Comparison of ENCODE assay signal across 21 cellular contexts in genomic region chr4:26854701-26855100, GRCh38.
"Had no signal": no experiment of that assay in that cellular context is flagged by ENCODE, and none has a peak within 500 bp of the region (broad histone marks: within the 10 kb centered on the region; RNA-seq: fewer than 3 reads in every experiment).

No MANE protein-coding gene starts in this region.

- H3K9me3 ChIP-seq: gastrocnemius medialis, heart left ventricle, right atrium auricular region had no signal

- H3K27me3 ChIP-seq: cardiac muscle cell, gastrocnemius medialis, heart left ventricle, right atrium auricular region had no signal

- H3K36me3 ChIP-seq: cardiac muscle cell, gastrocnemius medialis, heart left ventricle, right atrium auricular region had no signal

- DNase-seq: activated CD4-positive, alpha-beta T cell treated with anti-CD3 and anti-CD28 coated beads, Interleukin-2, amount 10 ng/mL, durations not matched to agents 24 days and 14 days; activated CD4-positive, CD25-positive, alpha-beta regulatory T cell; activated CD8-positive, alpha-beta memory T cell treated with anti-CD3 and anti-CD28 coated beads, Interleukin-2, amount 50 U/mL, for 4 hours; activated CD8-positive, alpha-beta T cell treated with anti-CD3 and anti-CD28 coated beads, Interleukin-2, amount 10 ng/mL, durations not matched to agents 7 days and 5 days; activated gamma-delta T cell; activated T-cell treated with anti-CD3 and anti-CD28 coated beads, Interleukin-2, amount 50 U/mL, for 48 hours; erythroblast; gastrocnemius medialis; heart left ventricle; immature natural killer cell; mesenchymal stem cell; natural killer cell; stimulated activated CD4-positive, alpha-beta T cell treated with anti-CD3 and anti-CD28 coated beads, Interleukin-15, amount 100 ng/mL, for 24 hours; stimulated activated CD4-positive, alpha-beta T cell treated with anti-CD3 and anti-CD28 coated beads, Interleukin-4, amount 100 ng/mL, for 1 hour; stimulated activated naive CD8-positive, alpha-beta T cell treated with anti-CD3 and anti-CD28 coated beads, Interleukin-15, Interleukin-2, amounts not matched to agents 100 U/mL and 50 U/mL, for 24 hours; trophoblast cell had no signal

- FAIRE-seq: TTC549 had no signal

- H3K4me3 ChIP-seq: cardiac muscle cell, gastrocnemius medialis, heart left ventricle, right atrium auricular region, skin epidermis had no signal

- ATAC-seq: activated CD8-positive, alpha-beta T cell treated with anti-CD3 and anti-CD28 coated beads, Interleukin-2, amount 10 ng/mL, durations not matched to agents 7 days and 5 days; activated naive CD4-positive, alpha-beta T cell treated with anti-CD3 and anti-CD28 coated beads, Interleukin-2, amount 50 U/mL, for 72 hours; gastrocnemius medialis; heart left ventricle; natural killer cell; stimulated activated naive CD8-positive, alpha-beta T cell treated with anti-CD3 and anti-CD28 coated beads, Interleukin-15, Interleukin-2, amounts not matched to agents 100 U/mL and 50 U/mL, for 24 hours had no signal

- H3K27ac ChIP-seq: cardiac muscle cell, gastrocnemius medialis, heart left ventricle, right atrium auricular region, skin epidermis had no signal
